25 cellular contexts compared by ENCODE assay signal in the genomic region with DNA sequence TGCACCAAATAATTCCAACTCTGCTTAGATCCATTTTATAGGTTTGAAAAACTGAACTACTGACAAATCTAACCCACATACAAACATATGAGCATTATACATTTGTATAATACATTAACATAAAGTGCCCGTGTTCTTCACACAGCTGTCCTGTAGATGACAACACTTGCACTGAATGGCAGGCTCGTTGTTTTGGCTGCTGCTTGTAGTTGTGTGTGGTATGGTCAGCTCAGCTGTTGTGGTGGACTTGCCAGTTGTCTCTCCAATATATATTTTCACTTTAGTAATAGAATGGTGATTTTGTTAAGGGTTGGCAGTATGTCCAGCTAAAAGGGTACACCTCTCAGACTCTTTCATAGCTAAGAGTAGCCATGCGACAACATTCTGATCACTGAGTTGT.
"Had no signal": no experiment of that assay in that cellular context is flagged by ENCODE, and none has a peak within 500 bp of the region (broad histone marks: within the 10 kb centered on the region; RNA-seq: fewer than 3 reads in every experiment).

No MANE protein-coding gene starts in this region.

- DNase-seq: colonic mucosa; cortex of kidney; effector CD8-positive, alpha-beta T cell; effector memory CD8-positive, alpha-beta T cell; endodermal cell; erythroblast; esophagus squamous epithelium; foreskin fibroblast; foreskin melanocyte; gastrocnemius medialis; glutamatergic neuron; head of caudate nucleus; heart right ventricle; hippocampal formation; left colon; left ventricle myocardium superior; lower lobe of right lung; mesenchymal stem cell; mucosa of descending colon; naive B cell had no signal

- ATAC-seq: effector memory CD8-positive, alpha-beta T cell; esophagus mucosa; gastrocnemius medialis; heart right ventricle; left colon; left lobe of liver; left ventricle myocardium superior; lower lobe of right lung; mucosa of descending colon had no signal

- H3K27ac ChIP-seq: colonic mucosa, epithelial cell of prostate, esophagus squamous epithelium, lower lobe of right lung had no signal

- H3K27me3 ChIP-seq: colonic mucosa, gastrocnemius medialis, heart right ventricle had no signal

- H3K36me3 ChIP-seq: colonic mucosa, esophagus squamous epithelium, gastrocnemius medialis, heart right ventricle, lower lobe of right lung had no signal

- H3K27ac Mint-ChIP-seq: dendritic cell treated with granulocyte-macrophage colony-stimulating factor and Interleukin-4, amounts not matched to agents 40 ng/mL and 50 ng/mL, for 4 days; effector memory CD8-positive, alpha-beta T cell; endodermal cell; mesothelial cell of epicardium; naive B cell had no signal

- H3K4me1 Mint-ChIP-seq: endodermal cell, mesothelial cell of epicardium had no signal

- H3K27me3 Mint-ChIP-seq: dendritic cell treated with granulocyte-macrophage colony-stimulating factor and Interleukin-4, amounts not matched to agents 40 ng/mL and 50 ng/mL, for 4 days; naive B cell had no signal

- H3K36me3 Mint-ChIP-seq: mesothelial cell of epicardium, naive B cell had no signal

- H3K4me3 ChIP-seq: colonic mucosa, esophagus squamous epithelium, gastrocnemius medialis, heart right ventricle, lower lobe of right lung, mucosa of descending colon had no signal

- H3K9me3 Mint-ChIP-seq: dendritic cell treated with granulocyte-macrophage colony-stimulating factor and Interleukin-4, amounts not matched to agents 40 ng/mL and 50 ng/mL, for 4 days; effector memory CD8-positive, alpha-beta T cell; endodermal cell; mesothelial cell of epicardium; naive B cell had no signal

- H3K4me1 ChIP-seq: colonic mucosa, esophagus squamous epithelium, gastrocnemius medialis had no signal

- H3K9me3 ChIP-seq: colonic mucosa, esophagus squamous epithelium, gastrocnemius medialis, heart right ventricle, lower lobe of right lung, mucosa of descending colon had no signal

- H3K4me3 Mint-ChIP-seq: dendritic cell treated with granulocyte-macrophage colony-stimulating factor and Interleukin-4, amounts not matched to agents 40 ng/mL and 50 ng/mL, for 4 days; effector memory CD8-positive, alpha-beta T cell; endodermal cell; mesothelial cell of epicardium; naive B cell had no signal
